ENCODE assay signal across 6 cellular contexts in the genomic region with DNA sequence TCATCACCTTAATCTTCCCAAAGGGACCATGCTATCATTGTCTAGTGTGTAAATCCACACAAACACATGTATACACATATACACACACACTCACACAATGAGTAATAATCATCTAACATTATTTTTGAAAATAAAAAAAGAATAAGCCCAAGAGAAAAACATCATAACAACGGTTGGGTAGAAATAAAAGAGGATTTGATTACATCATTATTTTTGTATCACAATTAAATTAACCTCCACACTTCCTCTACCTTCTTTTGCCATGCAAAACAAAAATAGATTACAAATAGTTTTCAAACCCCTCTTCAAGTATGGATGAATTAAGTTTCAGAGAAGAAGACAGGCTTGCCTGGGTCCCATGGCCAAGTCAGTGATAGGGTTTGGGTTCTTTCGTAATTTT.
"Had no signal": no experiment of that assay in that cellular context is flagged by ENCODE, and none has a peak within 500 bp of the region (broad histone marks: within the 10 kb centered on the region; RNA-seq: fewer than 3 reads in every experiment).

No MANE protein-coding gene starts in this region.

- H3K4me3 ChIP-seq: K562 had no signal

- DNase-seq: IMR-90, KBM-7, KG1 had no signal

- H3K27ac ChIP-seq: HL-60 had no signal

- ATAC-seq: K562 had no signal

- FAIRE-seq: HTR-8/SVneo had no signal
